Comparison of ENCODE assay signal across 17 cellular contexts in the genomic region with DNA sequence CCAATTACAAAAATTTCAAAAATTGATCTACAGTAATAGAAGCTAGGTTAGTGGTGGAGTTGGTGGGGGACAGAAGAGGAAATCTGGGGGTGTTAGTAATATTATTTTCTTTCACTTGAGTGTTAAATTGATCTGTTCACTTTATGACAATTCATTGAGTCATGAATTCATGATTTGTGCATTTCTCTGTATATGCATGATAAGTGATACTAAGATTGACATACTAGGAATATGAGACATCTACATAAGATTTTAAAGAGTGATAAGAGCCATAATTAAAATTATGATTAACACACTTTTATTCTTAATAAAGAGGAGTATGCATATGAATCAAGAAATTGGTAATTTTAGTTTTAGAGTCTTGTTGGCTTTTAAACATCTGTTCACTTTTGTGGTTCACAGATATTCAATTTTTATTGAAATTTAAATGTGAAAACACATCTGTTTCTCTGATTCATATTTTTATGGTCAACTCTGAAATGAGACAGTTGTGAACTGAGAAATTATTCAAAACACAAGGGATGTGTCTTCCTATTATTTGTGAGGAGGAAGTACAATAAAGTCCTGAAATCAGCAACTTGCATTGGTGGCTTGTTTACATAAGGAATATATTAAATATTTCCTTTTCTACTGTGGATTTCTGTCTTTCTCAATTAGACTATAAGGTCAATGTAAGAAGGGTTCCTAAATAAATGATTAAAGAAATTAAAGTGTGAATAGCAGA.
DNase-seq lines count a peak whose midpoint lies in the region; ATAC-seq and TF ChIP-seq lines count a peak whose summit lies in the region.
"Had no signal": no experiment of that assay in that cellular context is flagged by ENCODE, and none has a peak within 500 bp of the region (broad histone marks: within the 10 kb centered on the region; RNA-seq: fewer than 3 reads in every experiment).

No MANE protein-coding gene starts in this region.

- H3K4me2 ChIP-seq in GM23248 (ENCODE audit: unreplicated experiment) (peak overlapping the region; percentile 47), skeletal muscle satellite cell (ENCODE audit: low read length) (peak overlapping the region; percentile 18)

- H3K4me1 ChIP-seq in GM23248 (ENCODE audit: insufficient read depth) (peaks cover 15% of the 10 kb centered on the region), RWPE2 (ENCODE audit: insufficient read depth, poor library complexity, severe bottlenecking) (peaks cover 22% of the 10 kb centered on the region), gastroesophageal sphincter (no peaks in the 10 kb centered on the region), skeletal muscle satellite cell (ENCODE audit: control insufficient read depth, insufficient read depth, low read length) (peaks cover 29% of the 10 kb centered on the region)
- no peaks in the 10 kb centered on the region for H3K4me1 ChIP-seq in CD4-positive, alpha-beta memory T cell (ENCODE audit: insufficient read depth, low read length)
- H3K4me1 ChIP-seq: SJSA1 had no signal

- H3K9me2 ChIP-seq in GM23248 (ENCODE audit: insufficient read depth): no peaks in the 10 kb centered on the region

- H3K4me3 ChIP-seq in GM23248: no peak overlapping the region
- no peak overlapping the region for H3K4me3 ChIP-seq in RWPE2 (ENCODE audit: severe bottlenecking)
- H3K4me3 ChIP-seq in gastroesophageal sphincter: no peak overlapping the region
- no peak overlapping the region for H3K4me3 ChIP-seq in skeletal muscle satellite cell (ENCODE audit: low read length)
- H3K4me3 ChIP-seq in CD4-positive, alpha-beta memory T cell (ENCODE audit: low read length in 2 of 2): no peak overlapping the region
- H3K4me3 ChIP-seq: SJSA1 had no signal

- in situ Hi-C loops in GM23248 (cut with MboI): no loop called here

- no peaks in the 10 kb centered on the region for H4K20me1 ChIP-seq in GM23248 (ENCODE audit: insufficient read depth)

- H2AFZ ChIP-seq in GM23248: no peak overlapping the region

- DNase-seq in GM23248 (no peak), RWPE2 (ENCODE audit: low spot score) (no peak)
- no peak for DNase-seq in CD4-positive, alpha-beta memory T cell
- DNase-seq: COR-L47, GDM1, GOT3, KG1, NCI-H1417 treated with DMSO at 0.1 percent for 48 hours, NCI-H1930, NCI-H526 had no signal

- TF ChIP-seq CTCF in RWPE2 (IDR thresholded peaks at IDR 0.05; ENCODE audit: poor library complexity, severe bottlenecking) (no peak), gastroesophageal sphincter (IDR thresholded peaks at IDR 0.05) (no peak)

- ATAC-seq in RWPE2 (ENCODE audit: low read depth) (peak; percentile 35), gastroesophageal sphincter (peak; percentile 3), HG02885 (IDR thresholded peaks at IDR 0.05; ENCODE audit: poor library complexity, unreplicated experiment) (no peak), GM21390 (IDR thresholded peaks at IDR 0.05; ENCODE audit: unreplicated experiment) (no peak)
- ATAC-seq: Panc1 had no signal

- no peak overlapping the region for H3K27ac Mint-ChIP-seq in CD4-positive, alpha-beta memory T cell
- H3K27ac Mint-ChIP-seq: CD14-positive monocyte had no signal

- no peaks in the 10 kb centered on the region for H3K4me1 Mint-ChIP-seq in CD4-positive, alpha-beta memory T cell

- H3K79me2 ChIP-seq in GM23248 (ENCODE audit: insufficient read depth): peaks cover 45% of the 10 kb centered on the region

- TF ChIP-seq POLR2A in gastroesophageal sphincter (IDR thresholded peaks at IDR 0.05): no peak

- no peaks in the 10 kb centered on the region for H3K9me3 ChIP-seq in GM23248 (ENCODE audit: low read depth)
- H3K9me3 ChIP-seq in RWPE2 (ENCODE audit: severe bottlenecking): no peaks in the 10 kb centered on the region
- no peaks in the 10 kb centered on the region for H3K9me3 ChIP-seq in gastroesophageal sphincter
- H3K9me3 ChIP-seq in skeletal muscle satellite cell (replicated peaks; ENCODE audit: low read length): no peaks in the 10 kb centered on the region
- H3K9me3 ChIP-seq in CD4-positive, alpha-beta memory T cell (ENCODE audit: control insufficient read depth in 1 of 2, low read length in 2 of 2): no peaks in the 10 kb centered on the region
- H3K9me3 ChIP-seq: SJSA1 had no signal

- H3K4me3 Mint-ChIP-seq in CD4-positive, alpha-beta memory T cell: no peak overlapping the region
- H3K4me3 Mint-ChIP-seq: CD14-positive monocyte had no signal

- intact Hi-C loops in CD4-positive, alpha-beta memory T cell (cut with micrococcal nuclease): no loop called here

- H3K9me3 Mint-ChIP-seq in CD4-positive, alpha-beta memory T cell: peaks cover 0 to 6% (median 0%) of the 10 kb centered on the region in 8 donors

- POLR2A ChIA-PET in CD4-positive, alpha-beta memory T cell (lab: Charles Lee; ENCODE audit: partially characterized antibody): no interaction called here

- H3K27ac ChIP-seq in GM23248: peak overlapping the region; percentile 56
- peak overlapping the region; percentile 94 for H3K27ac ChIP-seq in RWPE2 (ENCODE audit: poor library complexity, severe bottlenecking)
- no peak overlapping the region for H3K27ac ChIP-seq in gastroesophageal sphincter
- no peak overlapping the region for H3K27ac ChIP-seq in CD4-positive, alpha-beta memory T cell (ENCODE audit: low read depth, low read length)
- H3K27ac ChIP-seq: SJSA1 had no signal

- peaks cover 0 to 4% of the 10 kb centered on the region in 2 donors for H3K36me3 Mint-ChIP-seq in CD4-positive, alpha-beta memory T cell
- H3K36me3 Mint-ChIP-seq: CD14-positive monocyte had no signal

- H3K36me3 ChIP-seq in GM23248 (ENCODE audit: low read depth) (0 out of 2 replicates have a peak, but pooled peaks cover 8% of the 10 kb centered on the region), RWPE2 (ENCODE audit: low read depth) (no peaks in the 10 kb centered on the region), gastroesophageal sphincter (no peaks in the 10 kb centered on the region), skeletal muscle satellite cell (ENCODE audit: insufficient read depth, low read length) (peaks cover 1% of the 10 kb centered on the region)
- H3K36me3 ChIP-seq in CD4-positive, alpha-beta memory T cell (ENCODE audit: insufficient read depth, low read length): no peaks in the 10 kb centered on the region
- H3K36me3 ChIP-seq: SJSA1 had no signal

- H3K9ac ChIP-seq in GM23248 (no peak overlapping the region), skeletal muscle satellite cell (ENCODE audit: low read depth, low read length) (peak overlapping the region; percentile 6)

- H3F3A ChIP-seq in GM23248 (ENCODE audit: insufficient read depth): peaks cover 16% of the 10 kb centered on the region; the same call in 1 of the 2 replicates

- TF ChIP-seq EP300 in gastroesophageal sphincter (IDR thresholded peaks at IDR 0.05): no peak

- H3K27me3 Mint-ChIP-seq in CD4-positive, alpha-beta memory T cell: peaks cover 8 to 13% of the 10 kb centered on the region in 2 donors

- H3K27me3 ChIP-seq in GM23248 (replicated peaks; ENCODE audit: insufficient read depth): no peaks in the 10 kb centered on the region
- H3K27me3 ChIP-seq in RWPE2 (ENCODE audit: insufficient read depth, poor library complexity, severe bottlenecking): no peaks in the 10 kb centered on the region
- H3K27me3 ChIP-seq in gastroesophageal sphincter: no peaks in the 10 kb centered on the region
- no peaks in the 10 kb centered on the region for H3K27me3 ChIP-seq in skeletal muscle satellite cell (ENCODE audit: control insufficient read depth, insufficient read depth, low read length)
- H3K27me3 ChIP-seq in CD4-positive, alpha-beta memory T cell (ENCODE audit: insufficient read depth, low read length): no peaks in the 10 kb centered on the region
- H3K27me3 ChIP-seq: SJSA1 had no signal

- CTCF ChIA-PET in CD4-positive, alpha-beta memory T cell (lab: Charles Lee; ENCODE audit: partially characterized antibody): no interaction called here

Comparison
In these comparisons a context has a peak if more than half of its experiments do, and no peak if none do; other contexts are left out.
1. H3K27ac ChIP-seq: peak in GM23248 (single experiment) and RWPE2 (single experiment); none in gastroesophageal sphincter (0 of 4) and CD4-positive, alpha-beta memory T cell (single experiment).
2. ATAC-seq: peak in RWPE2 (single experiment) and gastroesophageal sphincter (single experiment); none in HG02885 (single experiment) and GM21390 (single experiment).